ENCODE assay signal across 10 cellular contexts in the genomic region with DNA sequence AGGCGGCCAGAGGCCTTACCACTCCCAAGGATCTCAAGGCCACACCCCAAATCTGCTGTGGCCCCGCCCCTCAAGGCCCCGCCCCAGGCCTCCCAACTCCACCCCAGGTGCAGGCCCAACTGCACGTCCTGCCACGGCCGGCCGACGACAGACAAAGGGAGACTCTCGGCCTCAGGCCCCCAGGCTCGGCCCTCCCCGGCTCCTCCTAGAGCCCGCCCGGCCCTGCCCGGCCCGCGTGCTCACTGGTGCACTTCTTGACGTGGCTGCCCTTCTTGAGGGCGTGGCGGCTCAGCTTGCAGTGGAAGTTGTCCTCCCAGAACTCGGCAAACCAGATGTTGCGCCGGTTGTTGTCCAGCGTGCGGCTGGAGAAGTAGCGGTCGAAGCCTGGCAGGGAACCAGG.
A peak's percentile ranks its signal among the peaks of the same experiment; 100 is the strongest.
DNase-seq lines count a peak whose midpoint lies in the region; ATAC-seq lines count a peak whose summit lies in the region.
"Had no signal": no experiment of that assay in that cellular context is flagged by ENCODE, and none has a peak within 500 bp of the region (broad histone marks: within the 10 kb centered on the region; RNA-seq: fewer than 3 reads in every experiment).

No MANE protein-coding gene starts in this region.

- peaks cover 45% of the 10 kb centered on the region for H3K27me3 ChIP-seq in adipocyte (replicated peaks; ENCODE audit: control insufficient read depth, insufficient read depth, low read length)

- no peaks in the 10 kb centered on the region for H3K36me3 ChIP-seq in adipocyte (ENCODE audit: control insufficient read depth, insufficient read depth, low read length, severe bottlenecking)

- H3K27ac Mint-ChIP-seq in activated naive CD4-positive, alpha-beta T cell treated with anti-CD3 and anti-CD28 coated beads for 36 hours: no peak overlapping the region
- no peak overlapping the region for H3K27ac Mint-ChIP-seq in T-helper 17 cell
- H3K27ac Mint-ChIP-seq in T-cell: no peak overlapping the region
- H3K27ac Mint-ChIP-seq: activated naive CD4-positive, alpha-beta T cell treated with anti-CD3 and anti-CD28 coated beads, Interleukin-2, amount 50 U/mL, for 24 hours; IgD-negative memory B cell had no signal

- H3K36me3 Mint-ChIP-seq in activated naive CD4-positive, alpha-beta T cell treated with anti-CD3 and anti-CD28 coated beads for 36 hours (ENCODE audit: low read depth): no peaks in the 10 kb centered on the region
- peaks cover 3% of the 10 kb centered on the region for H3K36me3 Mint-ChIP-seq in T-helper 17 cell (ENCODE audit: low read depth)
- no peaks in the 10 kb centered on the region for H3K36me3 Mint-ChIP-seq in T-cell
- H3K36me3 Mint-ChIP-seq: activated naive CD4-positive, alpha-beta T cell treated with anti-CD3 and anti-CD28 coated beads, Interleukin-2, amount 50 U/mL, for 24 hours; IgD-negative memory B cell had no signal

- H3K9me3 ChIP-seq in adipocyte (ENCODE audit: control insufficient read depth, low read length) (no peaks in the 10 kb centered on the region), T-helper 17 cell (ENCODE audit: control insufficient read depth, low read length, poor library complexity, severe bottlenecking) (no peaks in the 10 kb centered on the region)

- peaks cover 2% of the 10 kb centered on the region for H3K27me3 Mint-ChIP-seq in activated naive CD4-positive, alpha-beta T cell treated with anti-CD3 and anti-CD28 coated beads for 36 hours (ENCODE audit: low read depth)
- peaks cover 57% of the 10 kb centered on the region for H3K27me3 Mint-ChIP-seq in T-helper 17 cell
- H3K27me3 Mint-ChIP-seq in T-cell: peaks cover 0 to 3% of the 10 kb centered on the region in 2 donors

- H3K4me3 ChIP-seq in adipocyte (ENCODE audit: low read length): no peak overlapping the region

- H3K4me3 Mint-ChIP-seq in activated naive CD4-positive, alpha-beta T cell treated with anti-CD3 and anti-CD28 coated beads for 36 hours: no peak overlapping the region
- H3K4me3 Mint-ChIP-seq in T-helper 17 cell: no peak overlapping the region
- H3K4me3 Mint-ChIP-seq in T-cell: no peak overlapping the region
- H3K4me3 Mint-ChIP-seq: activated naive CD4-positive, alpha-beta T cell treated with anti-CD3 and anti-CD28 coated beads, Interleukin-2, amount 50 U/mL, for 24 hours; IgD-negative memory B cell had no signal

- no peaks in the 10 kb centered on the region for H3K4me1 Mint-ChIP-seq in activated naive CD4-positive, alpha-beta T cell treated with anti-CD3 and anti-CD28 coated beads for 36 hours (ENCODE audit: low read depth)
- peaks cover 13% of the 10 kb centered on the region for H3K4me1 Mint-ChIP-seq in T-helper 17 cell
- peaks cover 0 to 10% (median 4%) of the 10 kb centered on the region in 3 donors for H3K4me1 Mint-ChIP-seq in T-cell
- H3K4me1 Mint-ChIP-seq: activated naive CD4-positive, alpha-beta T cell treated with anti-CD3 and anti-CD28 coated beads, Interleukin-2, amount 50 U/mL, for 24 hours had no signal

- ATAC-seq in T-helper 17 cell: no peak
- no peak for ATAC-seq in T-cell (replicated peaks in 1 of 4)

- H3K9ac ChIP-seq in adipocyte (ENCODE audit: low read length): no peak overlapping the region

- intact Hi-C loops in activated naive CD4-positive, alpha-beta T cell treated with anti-CD3 and anti-CD28 coated beads for 36 hours (cut with micrococcal nuclease): no loop called here

- H3K9me3 Mint-ChIP-seq in activated naive CD4-positive, alpha-beta T cell treated with anti-CD3 and anti-CD28 coated beads for 36 hours: no peaks in the 10 kb centered on the region
- H3K9me3 Mint-ChIP-seq in T-cell: no peaks in the 10 kb centered on the region
- H3K9me3 Mint-ChIP-seq: activated naive CD4-positive, alpha-beta T cell treated with anti-CD3 and anti-CD28 coated beads, Interleukin-2, amount 50 U/mL, for 24 hours had no signal

- H3K4me1 ChIP-seq in adipocyte (ENCODE audit: control insufficient read depth, insufficient read depth, low read length): no peaks in the 10 kb centered on the region

- DNase-seq in activated naive CD4-positive, alpha-beta T cell treated with anti-CD3 and anti-CD28 coated beads for 36 hours: peak; percentile 7
- DNase-seq in activated naive CD4-positive, alpha-beta T cell (lab: John Stamatoyannopoulos, UW): no peak
- peak; percentile 60 for DNase-seq in adipocyte (ENCODE audit: low read depth)
- peak; percentile 91 for DNase-seq in islet precursor cell
- peak; percentile 64 for DNase-seq in ureter (ENCODE audit: low spot score)
- no peak for DNase-seq in T-helper 17 cell
- no peak for DNase-seq in T-cell
- no peak for DNase-seq in Kasumi-1 (lab: John Stamatoyannopoulos, UW)

- POLR2A ChIA-PET in T-cell (lab: Charles Lee): no interaction called here

- CTCF ChIA-PET in activated naive CD4-positive, alpha-beta T cell treated with anti-CD3 and anti-CD28 coated beads for 36 hours (lab: Charles Lee): no interaction called here
- CTCF ChIA-PET in T-cell (lab: Charles Lee): no interaction called here

Comparison
In these comparisons a context has a peak if more than half of its experiments do, and no peak if none do; other contexts are left out.
1. DNase-seq: peak in activated naive CD4-positive, alpha-beta T cell treated with anti-CD3 and anti-CD28 coated beads for 36 hours (single experiment), adipocyte (single experiment), islet precursor cell (single experiment) and ureter (single experiment); none in activated naive CD4-positive, alpha-beta T cell (0 of 4), T-helper 17 cell (0 of 3), T-cell (0 of 34) and Kasumi-1 (0 of 2).